2 cellular contexts compared by ENCODE assay signal in genomic region chr10:11512596-11512995, GRCh38.
TF ChIP-seq lines count a peak whose summit lies in the region.

No MANE protein-coding gene starts in this region.

TF ChIP-seq in GM12891, 5 proteins besides CTCF, POLR2A, EP300 and RAD21 (continued from another document):
- TF ChIP-seq TAF1 (IDR thresholded peaks at IDR 0.05; ENCODE audit: low read depth, low read length): no peak

TF ChIP-seq in H1, 55 proteins besides CTCF, POLR2A, EP300 and RAD21 (continued from another document):
- no peak for TF ChIP-seq SP2 (IDR thresholded peaks at IDR 0.05; ENCODE audit: low read length)
- no peak for TF ChIP-seq POLR2AphosphoS5 (IDR thresholded peaks at IDR 0.05; ENCODE audit: low read depth, low read length)
- TF ChIP-seq ZNF274 (IDR thresholded peaks at IDR 0.05; ENCODE audit: borderline replicate concordance, extremely low read depth, low read length): no peak
- no peak for TF ChIP-seq YY1 (IDR thresholded peaks at IDR 0.05; ENCODE audit: low read depth, low read length)
- no peak for TF ChIP-seq EZH2 (IDR thresholded peaks at IDR 0.05; ENCODE audit: low read depth, low read length, severe bottlenecking)
- TF ChIP-seq KDM1A (IDR thresholded peaks at IDR 0.05; ENCODE audit: borderline replicate concordance, low read length): no peak
- no peak for TF ChIP-seq RFX5 (IDR thresholded peaks at IDR 0.05; ENCODE audit: borderline replicate concordance, low read depth, low read length)
- TF ChIP-seq, protein P1, sequence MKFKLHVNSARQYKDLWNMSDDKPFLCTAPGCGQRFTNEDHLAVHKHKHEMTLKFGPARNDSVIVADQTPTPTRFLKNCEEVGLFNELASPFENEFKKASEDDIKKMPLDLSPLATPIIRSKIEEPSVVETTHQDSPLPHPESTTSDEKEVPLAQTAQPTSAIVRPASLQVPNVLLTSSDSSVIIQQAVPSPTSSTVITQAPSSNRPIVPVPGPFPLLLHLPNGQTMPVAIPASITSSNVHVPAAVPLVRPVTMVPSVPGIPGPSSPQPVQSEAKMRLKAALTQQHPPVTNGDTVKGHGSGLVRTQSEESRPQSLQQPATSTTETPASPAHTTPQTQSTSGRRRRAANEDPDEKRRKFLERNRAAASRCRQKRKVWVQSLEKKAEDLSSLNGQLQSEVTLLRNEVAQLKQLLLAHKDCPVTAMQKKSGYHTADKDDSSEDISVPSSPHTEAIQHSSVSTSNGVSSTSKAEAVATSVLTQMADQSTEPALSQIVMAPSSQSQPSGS (IDR thresholded peaks at IDR 0.05; ENCODE audit: low read length): no peak
- no peak for TF ChIP-seq TCF12 (IDR thresholded peaks at IDR 0.05; ENCODE audit: low read depth, low read length)
- TF ChIP-seq JUND (IDR thresholded peaks at IDR 0.05; ENCODE audit: low read length): no peak
- TF ChIP-seq EGR1 (IDR thresholded peaks at IDR 0.05; ENCODE audit: borderline replicate concordance, low read depth, low read length): no peak
- no peak for TF ChIP-seq RNF2 (IDR thresholded peaks at IDR 0.05; ENCODE audit: borderline replicate concordance, low read depth, low read length, missing control alignments, poor library complexity, severe bottlenecking)
- no peak for TF ChIP-seq SUZ12 (IDR thresholded peaks at IDR 0.05; ENCODE audit: low read length)
- no peak for TF ChIP-seq CHD2 (IDR thresholded peaks at IDR 0.05; ENCODE audit: low read length)
- TF ChIP-seq GTF2F1 (IDR thresholded peaks at IDR 0.05; ENCODE audit: borderline replicate concordance, low read depth, low read length): no peak
- no peak for TF ChIP-seq PHF8 (conservative IDR thresholded peaks at IDR 0.05; ENCODE audit: low read depth, low read length)
